ENCODE assay signal across 8 cellular contexts in genomic region chr16:67666538-67667433, GRCh38. TPM values are rescaled to one million over a fixed set of nuclear protein-coding genes. Genes with fewer than 3 reads are reported as not detected.
A peak's percentile ranks its signal among the peaks of the same experiment; 100 is the strongest.
DNase-seq lines count a peak whose midpoint lies in the region; ATAC-seq and TF ChIP-seq lines count a peak whose summit lies in the region.

C16orf86 (plus strand) TSS chr16:67666814; CDS start chr16:67666971, 157 bp downstream.
ENKD1 (minus strand) TSS chr16:67666750; CDS start chr16:67666442, 308 bp downstream.

- peak within 1 kb of the TSS; percentile 34 for H3K9ac ChIP-seq in endodermal cell (ENCODE audit: extremely low read depth, low read length, poor library complexity, severe bottlenecking)

- H3K9me3 ChIP-seq in endodermal cell (ENCODE audit: control insufficient read depth, low read length) = no peaks in the 10 kb centered on the region

- H3K4me3 ChIP-seq in endodermal cell (ENCODE audit: low read length) = peak within 1 kb of the TSS; percentile 76

- 17 to 37% methylated on average over 41 to 77 of the region's 77 CpGs for WGBS in endodermal cell (ENCODE audit: insufficient coverage in 1 of 2, insufficient read length in 1 of 2), 2 experiments

- no peak for TF ChIP-seq CTCF in endodermal cell (conservative IDR thresholded peaks at IDR 0.05)
- TF ChIP-seq CTCF in mesothelial cell of epicardium (IDR thresholded peaks at IDR 0.05; ENCODE audit: unreplicated experiment) = no peak

- peak within 1 kb of the TSS; percentile 53 for H3K27ac ChIP-seq in endodermal cell (ENCODE audit: low read depth, low read length)

- H3K36me3 Mint-ChIP-seq in endodermal cell (ENCODE audit: low read depth) (peaks cover 13% of the 10 kb centered on the region), mesothelial cell of epicardium (peaks cover 2% of the 10 kb centered on the region)

- H3K4me3 Mint-ChIP-seq in endodermal cell = peak within 1 kb of the TSS; percentile 71
- peak within 1 kb of the TSS; percentile 73 for H3K4me3 Mint-ChIP-seq in mesothelial cell of epicardium

- H3K4me1 Mint-ChIP-seq in endodermal cell = peaks cover 2% of the 10 kb centered on the region
- peaks cover 4% of the 10 kb centered on the region for H3K4me1 Mint-ChIP-seq in mesothelial cell of epicardium

- no peaks in the 10 kb centered on the region for H3K4me1 ChIP-seq in endodermal cell (ENCODE audit: control insufficient read depth, insufficient read depth, low read length)

- ATAC-seq in HG03108 (IDR thresholded peaks at IDR 0.05; ENCODE audit: unreplicated experiment) = peak; percentile 57

- peaks cover 11% of the 10 kb centered on the region for H3K36me3 ChIP-seq in endodermal cell (ENCODE audit: control insufficient read depth, insufficient read depth, low read length)

- DNase-seq in NK-92 treated with Interleukin-12 subunit alpha and Interleukin-12 subunit beta, amount 100 ng/mL, for 24 hours (lab: John Stamatoyannopoulos, UW) = peak; percentile 51
- no peak for DNase-seq in NK-92 (lab: John Stamatoyannopoulos, UW; ENCODE audit: unreplicated experiment)
- peak; percentile 31 for DNase-seq in NCI-H82 treated with DMSO at 0.1 percent for 48 hours (lab: John Stamatoyannopoulos, UW; ENCODE audit: unreplicated experiment)
- DNase-seq in activated CD8-positive, alpha-beta memory T cell treated with anti-CD3 and anti-CD28 coated beads, Interleukin-2, amount 50 U/mL, for 1 hour (ENCODE audit: extremely low read depth) = peak; percentile 60
- DNase-seq in endodermal cell = peak; percentile 94
- DNase-seq in mesothelial cell of epicardium (ENCODE audit: low spot score in 2 of 2, unreplicated experiment in 2 of 2) = peak in 1 of 2 experiments; percentile 56
- peak; percentile 60 to 63 for DNase-seq in stimulated activated CD8-positive, alpha-beta memory T cell treated with anti-CD3 and anti-CD28 coated beads, Interleukin-15, amount 100 ng/mL, for 4 hours (ENCODE audit: low read depth in 2 of 2)

- no peaks in the 10 kb centered on the region for H3K27me3 ChIP-seq in endodermal cell (ENCODE audit: control insufficient read depth, insufficient read depth, low read length, poor library complexity, severe bottlenecking)

- H3K27me3 Mint-ChIP-seq in endodermal cell (ENCODE audit: insufficient read depth) = peaks cover 3% of the 10 kb centered on the region
- H3K27me3 Mint-ChIP-seq in mesothelial cell of epicardium (ENCODE audit: low read depth) = no peaks in the 10 kb centered on the region

- H3K27ac Mint-ChIP-seq in endodermal cell (no peak within 1 kb of the TSS), mesothelial cell of epicardium (peak within 1 kb of the TSS; percentile 64)

- H3K9me3 Mint-ChIP-seq in endodermal cell = no peaks in the 10 kb centered on the region
- no peaks in the 10 kb centered on the region for H3K9me3 Mint-ChIP-seq in mesothelial cell of epicardium

RNA-seq across cellular contexts. Expression of gene C16orf86, which starts in this region (rescaled TPM):
- total RNA-seq in endodermal cell (1 to 10 TPM; 3.6 to 4.7 TPM), mesothelial cell of epicardium (1.2 to 2.0 TPM (median 1.8 TPM) in 3 replicates)
- polyA plus RNA-seq in endodermal cell (2013, experiment 1 of 2) = 3.4 TPM
- polyA plus RNA-seq in endodermal cell (2013, experiment 2 of 2) = 2.1 TPM

RNA-seq across cellular contexts. Expression of gene ENKD1, which starts in this region (rescaled TPM):
- total RNA-seq in endodermal cell = 10 to 100 TPM; 19.0 to 21.2 TPM
- 24.5 TPM for polyA plus RNA-seq in endodermal cell (2013, experiment 1 of 2)
- polyA plus RNA-seq in endodermal cell (2013, experiment 2 of 2) = 20.7 TPM
- total RNA-seq in mesothelial cell of epicardium = 11.7 to 13.0 TPM (median 12.8 TPM) in 3 replicates
